ENCODE assay signal across 1 cellular context in the genomic region with DNA sequence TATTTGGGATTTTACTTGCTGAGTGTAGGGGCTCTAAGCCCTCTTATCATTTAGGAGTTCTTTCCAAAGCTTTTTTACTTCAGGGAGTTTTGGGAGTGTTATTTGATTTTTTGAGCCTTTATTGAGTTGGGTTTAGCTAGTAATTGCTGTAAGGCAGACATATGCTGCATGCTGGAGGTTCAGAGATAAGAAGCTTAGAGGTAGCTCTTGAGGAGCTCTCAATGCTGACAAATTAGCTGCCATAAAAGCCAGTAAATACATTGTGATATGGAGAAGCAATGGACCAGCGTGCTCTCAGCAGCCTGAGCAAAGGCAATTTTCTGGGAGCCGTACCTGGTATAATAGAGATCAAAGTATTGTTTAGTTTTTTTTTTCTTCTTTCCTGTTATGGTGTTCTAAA.
TF ChIP-seq lines count a peak whose summit lies in the region.

No MANE protein-coding gene starts in this region.

TF ChIP-seq in IMR-90, 13 proteins besides CTCF, POLR2A, EP300 and RAD21:
- no peak for TF ChIP-seq SMC3 (IDR thresholded peaks at IDR 0.05; ENCODE audit: low read depth, low read length)
- no peak for TF ChIP-seq CHD1 (IDR thresholded peaks at IDR 0.05; ENCODE audit: low read depth, low read length)
- TF ChIP-seq NFE2L2 (IDR thresholded peaks at IDR 0.05; ENCODE audit: low read depth, low read length): no peak
- no peak for TF ChIP-seq RFX5 (IDR thresholded peaks at IDR 0.05; ENCODE audit: low read depth, low read length)
- no peak for TF ChIP-seq MAFK (IDR thresholded peaks at IDR 0.05; ENCODE audit: low read depth, low read length)
- TF ChIP-seq RCOR1 (IDR thresholded peaks at IDR 0.05; ENCODE audit: insufficient replicate concordance, low read length): no peak
- TF ChIP-seq CEBPB (IDR thresholded peaks at IDR 0.05; ENCODE audit: low read depth, low read length): no peak
- TF ChIP-seq MAZ (IDR thresholded peaks at IDR 0.05; ENCODE audit: borderline replicate concordance, low read depth, low read length): no peak
- no peak for TF ChIP-seq FOS (IDR thresholded peaks at IDR 0.05; ENCODE audit: low read depth, low read length)
- TF ChIP-seq MXI1 (IDR thresholded peaks at IDR 0.05; ENCODE audit: borderline replicate concordance, low read depth, low read length): no peak
- no peak for TF ChIP-seq BHLHE40 (IDR thresholded peaks at IDR 0.05; ENCODE audit: low read depth, low read length)
- TF ChIP-seq, protein P1, sequence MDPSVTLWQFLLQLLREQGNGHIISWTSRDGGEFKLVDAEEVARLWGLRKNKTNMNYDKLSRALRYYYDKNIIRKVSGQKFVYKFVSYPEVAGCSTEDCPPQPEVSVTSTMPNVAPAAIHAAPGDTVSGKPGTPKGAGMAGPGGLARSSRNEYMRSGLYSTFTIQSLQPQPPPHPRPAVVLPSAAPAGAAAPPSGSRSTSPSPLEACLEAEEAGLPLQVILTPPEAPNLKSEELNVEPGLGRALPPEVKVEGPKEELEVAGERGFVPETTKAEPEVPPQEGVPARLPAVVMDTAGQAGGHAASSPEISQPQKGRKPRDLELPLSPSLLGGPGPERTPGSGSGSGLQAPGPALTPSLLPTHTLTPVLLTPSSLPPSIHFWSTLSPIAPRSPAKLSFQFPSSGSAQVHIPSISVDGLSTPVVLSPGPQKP (IDR thresholded peaks at IDR 0.05; ENCODE audit: borderline replicate concordance, low read depth, low read length): no peak
- TF ChIP-seq, protein P2, sequence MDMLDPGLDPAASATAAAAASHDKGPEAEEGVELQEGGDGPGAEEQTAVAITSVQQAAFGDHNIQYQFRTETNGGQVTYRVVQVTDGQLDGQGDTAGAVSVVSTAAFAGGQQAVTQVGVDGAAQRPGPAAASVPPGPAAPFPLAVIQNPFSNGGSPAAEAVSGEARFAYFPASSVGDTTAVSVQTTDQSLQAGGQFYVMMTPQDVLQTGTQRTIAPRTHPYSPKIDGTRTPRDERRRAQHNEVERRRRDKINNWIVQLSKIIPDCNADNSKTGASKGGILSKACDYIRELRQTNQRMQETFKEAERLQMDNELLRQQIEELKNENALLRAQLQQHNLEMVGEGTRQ (IDR thresholded peaks at IDR 0.05; ENCODE audit: low read depth, low read length): no peak
